8 cellular contexts compared by ENCODE assay signal in genomic region chr5:149618581-149619248, GRCh38. TPM values are rescaled to one million over a fixed set of nuclear protein-coding genes. Genes with fewer than 3 reads are reported as not detected.
DNase-seq lines count a peak whose midpoint lies in the region; ATAC-seq and TF ChIP-seq lines count a peak whose summit lies in the region.

No MANE protein-coding gene starts in this region.

- H3K36me3 Mint-ChIP-seq in activated naive CD4-positive, alpha-beta T cell treated with anti-CD3 and anti-CD28 coated beads for 36 hours (ENCODE audit: low read depth): no peaks in the 10 kb centered on the region
- H3K36me3 Mint-ChIP-seq in WTC11 (no peaks in the 10 kb centered on the region), osteocyte (ENCODE audit: unreplicated experiment) (peaks cover 39% of the 10 kb centered on the region)

- no peaks in the 10 kb centered on the region for H3K27me3 Mint-ChIP-seq in activated naive CD4-positive, alpha-beta T cell treated with anti-CD3 and anti-CD28 coated beads for 36 hours (ENCODE audit: low read depth)
- H3K27me3 Mint-ChIP-seq in WTC11 (ENCODE audit: low read depth) (no peaks in the 10 kb centered on the region), osteocyte (ENCODE audit: unreplicated experiment) (no peaks in the 10 kb centered on the region)

- POLR2A ChIA-PET in WTC11 (lab: Charles Lee): interaction anchor here (0.6 kb wide), 1 partner anchor 109 kb away, joined by 3 read pairs; no protein-coding TSS in a partner anchor

- TF ChIP-seq CTCF in WTC11 (IDR thresholded peaks at IDR 0.05): peak; percentile 64
- peak; percentile 79 for TF ChIP-seq CTCF in fibroblast of villous mesenchyme (IDR thresholded peaks at IDR 0.05; ENCODE audit: insufficient read depth, low read depth, low read length)
- TF ChIP-seq CTCF in osteocyte (IDR thresholded peaks at IDR 0.05): peak; percentile 82

- DNase-seq in activated naive CD4-positive, alpha-beta T cell treated with anti-CD3 and anti-CD28 coated beads for 36 hours: peak; percentile 66
- no peak for DNase-seq in activated naive CD4-positive, alpha-beta T cell (lab: John Stamatoyannopoulos, UW)
- DNase-seq in H4 (ENCODE audit: low spot score) (peak; percentile 62), NCI-H1092 treated with DMSO at 0.1 percent for 48 hours (lab: John Stamatoyannopoulos, UW) (peak; percentile 32), WTC11 (ENCODE audit: low spot score) (peak; percentile 58), fibroblast of villous mesenchyme (ENCODE audit: low read depth) (peak; percentile 72), osteocyte (ENCODE audit: extremely low spot score, unreplicated experiment) (no peak), DMS79 (lab: John Stamatoyannopoulos, UW) (no peak)

- no peak overlapping the region for H3K27ac Mint-ChIP-seq in activated naive CD4-positive, alpha-beta T cell treated with anti-CD3 and anti-CD28 coated beads for 36 hours
- no peak overlapping the region for H3K27ac Mint-ChIP-seq in WTC11
- peak overlapping the region; percentile 61 for H3K27ac Mint-ChIP-seq in osteocyte (ENCODE audit: unreplicated experiment)

- no peaks in the 10 kb centered on the region for H3K9me3 Mint-ChIP-seq in activated naive CD4-positive, alpha-beta T cell treated with anti-CD3 and anti-CD28 coated beads for 36 hours
- no peaks in the 10 kb centered on the region for H3K9me3 Mint-ChIP-seq in WTC11
- no peaks in the 10 kb centered on the region for H3K9me3 Mint-ChIP-seq in osteocyte (ENCODE audit: unreplicated experiment)

- no peak overlapping the region for H3K4me3 Mint-ChIP-seq in activated naive CD4-positive, alpha-beta T cell treated with anti-CD3 and anti-CD28 coated beads for 36 hours
- H3K4me3 Mint-ChIP-seq in WTC11 (no peak overlapping the region), osteocyte (ENCODE audit: unreplicated experiment) (no peak overlapping the region)

- no peak overlapping the region for H3K4me3 ChIP-seq in fibroblast of villous mesenchyme (ENCODE audit: low read depth, low read length)

- ATAC-seq in WTC11: peak; percentile 92

- intact Hi-C loops in activated naive CD4-positive, alpha-beta T cell treated with anti-CD3 and anti-CD28 coated beads for 36 hours (cut with micrococcal nuclease): loop anchor here (1.0 to 5.0 kb wide), 6 partner anchors 54 to 301 kb away; no protein-coding TSS in a partner anchor

- CTCF ChIA-PET in activated naive CD4-positive, alpha-beta T cell treated with anti-CD3 and anti-CD28 coated beads for 36 hours (lab: Charles Lee): interaction anchor here (0.7 to 3.8 kb wide), 34 partner anchors 9 to 372 kb away, joined by 3 to 19 read pairs (median 4); partner anchors contain the start of genes ARHGEF37 and PCYOX1L
- CTCF ChIA-PET in WTC11 (lab: Charles Lee): interaction anchor here (0.5 to 2.6 kb wide), 47 partner anchors 8 to 583 kb away, joined by 3 to 17 read pairs (median 5); partner anchors contain the start of genes ARHGEF37, HMGXB3, PCYOX1L and TIGD6

- H3K4me1 Mint-ChIP-seq in activated naive CD4-positive, alpha-beta T cell treated with anti-CD3 and anti-CD28 coated beads for 36 hours (ENCODE audit: low read depth): peaks cover 10% of the 10 kb centered on the region
- H3K4me1 Mint-ChIP-seq in WTC11 (peaks cover 10% of the 10 kb centered on the region), osteocyte (ENCODE audit: unreplicated experiment) (peaks cover 16% of the 10 kb centered on the region)

TF ChIP-seq in WTC11, 78 proteins besides CTCF, POLR2A, EP300 and RAD21:
- no peak for TF ChIP-seq ESRRA (CRISPR knock-in tag; IDR thresholded peaks at IDR 0.05; ENCODE audit: borderline replicate concordance)
- no peak for TF ChIP-seq HMGA2 (CRISPR knock-in tag; IDR thresholded peaks at IDR 0.05)
- TF ChIP-seq, protein P1, sequence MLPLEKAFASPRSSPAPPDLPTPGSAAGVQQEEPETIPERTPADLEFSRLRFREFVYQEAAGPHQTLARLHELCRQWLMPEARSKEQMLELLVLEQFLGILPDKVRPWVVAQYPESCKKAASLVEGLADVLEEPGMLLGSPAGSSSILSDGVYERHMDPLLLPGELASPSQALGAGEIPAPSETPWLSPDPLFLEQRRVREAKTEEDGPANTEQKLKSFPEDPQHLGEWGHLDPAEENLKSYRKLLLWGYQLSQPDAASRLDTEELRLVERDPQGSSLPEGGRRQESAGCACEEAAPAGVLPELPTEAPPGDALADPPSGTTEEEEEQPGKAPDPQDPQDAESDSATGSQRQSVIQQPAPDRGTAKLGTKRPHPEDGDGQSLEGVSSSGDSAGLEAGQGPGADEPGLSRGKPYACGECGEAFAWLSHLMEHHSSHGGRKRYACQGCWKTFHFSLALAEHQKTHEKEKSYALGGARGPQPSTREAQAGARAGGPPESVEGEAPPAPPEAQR (CRISPR knock-in tag; IDR thresholded peaks at IDR 0.05): no peak
- no peak for TF ChIP-seq HMGXB4 (CRISPR knock-in tag; IDR thresholded peaks at IDR 0.05)
- TF ChIP-seq ATF6 (CRISPR knock-in tag; IDR thresholded peaks at IDR 0.05): no peak
- no peak for TF ChIP-seq ZNF263 (CRISPR knock-in tag; IDR thresholded peaks at IDR 0.05; ENCODE audit: low read depth)
- no peak for TF ChIP-seq EMX1 (CRISPR knock-in tag; IDR thresholded peaks at IDR 0.05)
- TF ChIP-seq STAT6 (CRISPR knock-in tag; conservative IDR thresholded peaks at IDR 0.05; ENCODE audit: low read depth): no peak

RNA-seq across cellular contexts. Expression of gene ARHGEF37, which starts 37.4 kb away (rescaled TPM):
- total RNA-seq in activated naive CD4-positive, alpha-beta T cell treated with anti-CD3 and anti-CD28 coated beads for 36 hours: 1 to 10 TPM in 1 of 2 experiments, under 1 TPM in 1; 0.95 to 2.0 TPM
- total RNA-seq in H4 (2014; rRNA removed; shearing (Covaris generic)): 0.81 and 0.90 TPM in 2 replicates
- 0.66 to 1.1 TPM (median 0.71 TPM) in 3 replicates for total RNA-seq in WTC11 (2021)
- total RNA-seq in fibroblast of villous mesenchyme: 0.43 and 0.64 TPM in 2 replicates
- total RNA-seq in osteocyte: 8.9 and 10.5 TPM in 2 replicates

Comparison
In these comparisons a context has a peak if more than half of its experiments do, and no peak if none do; other contexts are left out.
1. DNase-seq: peak in activated naive CD4-positive, alpha-beta T cell treated with anti-CD3 and anti-CD28 coated beads for 36 hours (single experiment), H4 (single experiment), NCI-H1092 treated with DMSO at 0.1 percent for 48 hours (single experiment), WTC11 (single experiment) and fibroblast of villous mesenchyme (single experiment); none in activated naive CD4-positive, alpha-beta T cell (0 of 4), osteocyte (single experiment) and DMS79 (single experiment).
2. Peak in every context shown above with its lines, with median percentiles within 50 percentile points of each other: CTCF ChIP-seq.